Comparison of ENCODE assay signal across 20 cellular contexts in genomic region chrX:153059191-153060094, GRCh38. TPM values are rescaled to one million over a fixed set of nuclear protein-coding genes. Genes with fewer than 3 reads are reported as not detected.
DNase-seq lines count a peak whose midpoint lies in the region; ATAC-seq, FAIRE-seq and TF ChIP-seq lines count a peak whose summit lies in the region.
"Had no signal": no experiment of that assay in that cellular context is flagged by ENCODE, and none has a peak within 500 bp of the region (broad histone marks: within the 10 kb centered on the region; RNA-seq: fewer than 3 reads in every experiment).

No MANE protein-coding gene starts in this region.

- DNase-seq in H7, result peak; percentile 13
- DNase-seq in bronchial epithelial cell (ENCODE audit: low read depth), result no peak
- DNase-seq in osteoblast (ENCODE audit: insufficient read length, low spot score, missing footprints), result peak; percentile 63
- no peak for DNase-seq in effector CD4-positive, alpha-beta T cell
- no peak for DNase-seq in amygdala (lab: John Stamatoyannopoulos, UW)
- DNase-seq: Caco-2; CD4-positive, CD25-positive, alpha-beta regulatory T cell; CD8-positive, alpha-beta T cell; DMS153; DND-41; GDM1; GM23248; H9 had no signal

- no peak overlapping the region for H3K4me2 ChIP-seq in osteoblast (ENCODE audit: insufficient read depth, low read length)

- H3K27ac ChIP-seq in osteoblast (ENCODE audit: low read depth, low read length), result no peak overlapping the region
- H3K27ac ChIP-seq: C4-2B, GM23248 had no signal

- no peaks in the 10 kb centered on the region for H3K9me3 ChIP-seq in osteoblast (ENCODE audit: low read depth, low read length)
- H3K9me3 ChIP-seq: Caco-2 had no signal

- H3K27me3 ChIP-seq in H7 (ENCODE audit: control insufficient read depth, insufficient read depth, low read length) (peaks cover 7% of the 10 kb centered on the region; the same call in 1 of the 2 replicates), bronchial epithelial cell (ENCODE audit: control insufficient read depth, insufficient read depth, low read length) (peaks cover 7% of the 10 kb centered on the region), osteoblast (ENCODE audit: insufficient read depth, low read length) (peaks cover 32% of the 10 kb centered on the region)

- FAIRE-seq in bronchial epithelial cell (lab: Jason Lieb, UNC), result peak; percentile 68
- FAIRE-seq: GM12878, GM19239, H1 had no signal

- H2AFZ ChIP-seq in osteoblast (ENCODE audit: low read length), result no peak overlapping the region
- H2AFZ ChIP-seq: GM23248 had no signal

- H4K20me1 ChIP-seq in osteoblast (ENCODE audit: insufficient read depth, low read length), result no peaks in the 10 kb centered on the region

- peaks cover 6% of the 10 kb centered on the region for H3K4me1 ChIP-seq in osteoblast (ENCODE audit: insufficient read depth, low read length)
- H3K4me1 ChIP-seq: Caco-2 had no signal

- H3K79me2 ChIP-seq in osteoblast (ENCODE audit: insufficient read depth, low read length), result no peaks in the 10 kb centered on the region

- ATAC-seq in HG03521 (IDR thresholded peaks at IDR 0.05; ENCODE audit: unreplicated experiment), result no peak
- ATAC-seq: CD8-positive, alpha-beta T cell; GM12878; HCT116 had no signal

- H3K4me3 ChIP-seq in H7 (ENCODE audit: insufficient read depth, low read depth, low read length), result no peak overlapping the region
- H3K4me3 ChIP-seq in bronchial epithelial cell (ENCODE audit: low read depth, low read length), result no peak overlapping the region
- no peak overlapping the region for H3K4me3 ChIP-seq in osteoblast (ENCODE audit: insufficient read depth, low read length)
- H3K4me3 ChIP-seq: GM12878, GM23248 had no signal

- no peaks in the 10 kb centered on the region for H3K36me3 ChIP-seq in H7 (replicated peaks; ENCODE audit: control insufficient read depth, insufficient read depth, low read length)
- H3K36me3 ChIP-seq in bronchial epithelial cell (ENCODE audit: control insufficient read depth, insufficient read depth, low read length), result no peaks in the 10 kb centered on the region
- no peaks in the 10 kb centered on the region for H3K36me3 ChIP-seq in osteoblast (ENCODE audit: insufficient read depth, low read length)

- TF ChIP-seq CTCF in bronchial epithelial cell (IDR thresholded peaks at IDR 0.05; ENCODE audit: insufficient read depth, low read length, severe bottlenecking) (no peak), osteoblast (IDR thresholded peaks at IDR 0.05; ENCODE audit: extremely low read depth, low read depth, low read length) (no peak)

RNA-seq across cellular contexts. Expression of gene PNMA3, which starts 3.2 kb away (rescaled TPM):
- total RNA-seq in H7 (2014; rRNA removed; shearing (Covaris generic)), result 5.2 and 9.2 TPM in 2 replicates
- total RNA-seq in bronchial epithelial cell (under 0.01 TPM in 1 of 2 replicates, not detected in the other), osteoblast (not detected in 2 replicates)
- total RNA-seq: A172, Caco-2, GM12878, GM23248 had no signal

RNA-seq across cellular contexts. Expression of gene PNMA6A, which starts 12.8 kb away (rescaled TPM):
- 7.5 and 9.8 TPM in 2 replicates for total RNA-seq in H7 (2014; rRNA removed; shearing (Covaris generic))
- 0.53 and 0.77 TPM in 2 replicates for total RNA-seq in bronchial epithelial cell
- total RNA-seq in osteoblast, result 1.1 and 1.2 TPM in 2 replicates
- total RNA-seq: Caco-2; CD4-positive, CD25-positive, alpha-beta regulatory T cell had no signal

Comparison
In these comparisons a context has a peak if more than half of its experiments do, and no peak if none do; other contexts are left out.
1. DNase-seq: peak in H7 (single experiment) and osteoblast (single experiment); none in bronchial epithelial cell (single experiment), effector CD4-positive, alpha-beta T cell (single experiment) and amygdala (0 of 56).